8 cellular contexts compared by ENCODE assay signal in the genomic region with DNA sequence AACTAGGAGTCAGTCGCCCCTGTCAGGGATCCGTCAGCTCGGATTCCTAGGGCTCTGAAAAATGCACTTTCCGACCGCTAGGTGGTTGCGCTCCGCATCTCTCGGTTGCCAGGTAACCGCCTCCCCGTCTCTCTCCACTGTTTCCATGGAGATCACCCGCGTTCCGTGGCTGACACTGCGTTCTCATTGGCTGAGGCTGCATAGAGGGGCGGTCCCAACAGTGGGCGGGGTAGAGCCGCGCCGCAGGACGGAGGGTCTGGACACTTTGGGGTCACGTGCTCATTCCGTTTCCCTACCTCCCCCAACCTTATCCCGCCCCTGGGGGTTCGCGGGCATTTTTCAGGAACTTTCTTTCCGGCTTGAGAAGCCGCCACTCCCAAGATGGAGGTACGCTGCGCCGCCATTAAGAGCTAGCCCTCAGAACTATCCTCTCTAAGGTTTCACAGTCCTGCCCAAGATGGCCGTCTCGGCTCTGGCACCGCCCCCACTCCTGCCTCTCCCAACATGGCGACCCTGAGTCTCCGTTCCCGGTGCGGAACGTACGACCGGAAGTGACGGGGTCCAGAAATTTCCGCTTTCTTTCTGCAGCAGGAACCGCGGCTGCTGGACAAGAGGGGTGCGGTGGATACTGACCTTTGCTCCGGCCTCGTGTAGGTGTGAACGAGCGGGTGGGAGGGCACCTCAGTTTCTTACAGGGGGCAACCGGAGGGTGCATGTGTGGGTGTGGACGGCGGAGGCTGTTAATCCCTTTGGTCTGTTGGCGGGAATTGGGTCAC. TPM values are rescaled to one million over a fixed set of nuclear protein-coding genes. Genes with fewer than 3 reads are reported as not detected.
DNase-seq lines count a peak whose midpoint lies in the region; ATAC-seq and TF ChIP-seq lines count a peak whose summit lies in the region.

TSS of gene ODAD3 (minus strand) at position 65 of the 776 bp plus-strand sequence. CDS start 105 bp downstream, outside the sequence.
TSS of gene PRKCSH (plus strand) at position 579 of the 776 bp plus-strand sequence. CDS start 483 bp downstream, outside the sequence.

- peak within 1 kb of the TSS; percentile 78 for H3K27ac ChIP-seq in C4-2B

- CTCF ChIA-PET in activated CD4-positive, alpha-beta T cell treated with anti-CD3 and anti-CD28 coated beads, Interleukin-2, amount 10 ng/mL, durations not matched to agents 7 days and 5 days (lab: Charles Lee) = interaction anchor here (0.6 to 2.1 kb wide), 32 partner anchors 8 to 1891 kb away, joined by 3 to 26 read pairs (median 4); partner anchors contain the start of genes CCDC159, ELAVL3, EPOR and RAB3D

- H3K4me3 Mint-ChIP-seq in activated CD4-positive, alpha-beta T cell treated with anti-CD3 and anti-CD28 coated beads, Interleukin-2, amount 10 ng/mL, durations not matched to agents 7 days and 5 days = peak within 1 kb of the TSS; percentile 98

- H3K27ac Mint-ChIP-seq in activated CD4-positive, alpha-beta T cell treated with anti-CD3 and anti-CD28 coated beads, Interleukin-2, amount 10 ng/mL, durations not matched to agents 7 days and 5 days = peak within 1 kb of the TSS; percentile 96

- peaks cover 2% of the 10 kb centered on the region for H3K27me3 Mint-ChIP-seq in activated CD4-positive, alpha-beta T cell treated with anti-CD3 and anti-CD28 coated beads, Interleukin-2, amount 10 ng/mL, durations not matched to agents 7 days and 5 days

- peaks cover 27% of the 10 kb centered on the region for H3K4me1 Mint-ChIP-seq in activated CD4-positive, alpha-beta T cell treated with anti-CD3 and anti-CD28 coated beads, Interleukin-2, amount 10 ng/mL, durations not matched to agents 7 days and 5 days

- peaks cover 20% of the 10 kb centered on the region for H3K36me3 Mint-ChIP-seq in activated CD4-positive, alpha-beta T cell treated with anti-CD3 and anti-CD28 coated beads, Interleukin-2, amount 10 ng/mL, durations not matched to agents 7 days and 5 days (ENCODE audit: low read depth)

- H3K9me3 Mint-ChIP-seq in activated CD4-positive, alpha-beta T cell treated with anti-CD3 and anti-CD28 coated beads, Interleukin-2, amount 10 ng/mL, durations not matched to agents 7 days and 5 days = no peaks in the 10 kb centered on the region

- peak; percentile 94 for TF ChIP-seq CTCF in C4-2B (conservative IDR thresholded peaks at IDR 0.05)

- DNase-seq in NCI-H526 (lab: John Stamatoyannopoulos, UW) (peak; percentile 98), dedifferentiated amniotic fluid mesenchymal stem cell (ENCODE audit: extremely low spot score) (peak; percentile 99), left lobe of liver (ENCODE audit: low spot score) (peak; percentile 99)
- peak; percentile 100 for DNase-seq in activated CD4-positive, alpha-beta T cell treated with anti-CD3 and anti-CD28 coated beads, Interleukin-2, amount 10 ng/mL, durations not matched to agents 7 days and 5 days
- peak; percentile 97 for DNase-seq in stimulated activated CD4-positive, alpha-beta T cell treated with anti-CD3 and anti-CD28 coated beads, Interleukin-2, amount 100 ng/mL, for 4 hours (ENCODE audit: low read depth)

- POLR2A ChIA-PET in activated CD4-positive, alpha-beta T cell treated with anti-CD3 and anti-CD28 coated beads, Interleukin-2, amount 10 ng/mL, durations not matched to agents 7 days and 5 days (lab: Charles Lee) = interaction anchor here (1.0 kb wide), 2 partner anchors 13 to 54 kb away, joined by 3 to 7 read pairs; no protein-coding TSS in a partner anchor

- ATAC-seq in GM19324 (IDR thresholded peaks at IDR 0.05; ENCODE audit: low FRiP score, unreplicated experiment) = peak; percentile 91
- peak; percentile 76 for ATAC-seq in HG03469 (IDR thresholded peaks at IDR 0.05; ENCODE audit: unreplicated experiment)
- ATAC-seq in left lobe of liver = peak; percentile 93

RNA-seq across cellular contexts. Expression of gene ODAD3, which starts in this region (rescaled TPM):
- total RNA-seq in activated CD4-positive, alpha-beta T cell treated with anti-CD3 and anti-CD28 coated beads, Interleukin-2, amount 10 ng/mL, durations not matched to agents 7 days and 5 days = not detected
- 0.70 TPM for total RNA-seq in left lobe of liver

RNA-seq across cellular contexts. Expression of gene PRKCSH, which starts in this region (rescaled TPM):
- 100 to 1,000 TPM; 321 to 338 TPM for total RNA-seq in activated CD4-positive, alpha-beta T cell treated with anti-CD3 and anti-CD28 coated beads, Interleukin-2, amount 10 ng/mL, durations not matched to agents 7 days and 5 days
- 218 TPM for total RNA-seq in left lobe of liver

Comparison
In these comparisons a context has a peak if more than half of its experiments do, and no peak if none do; other contexts are left out.
1. Peak in every context shown above with its lines: DNase-seq, ATAC-seq and H3K27ac ChIP-seq.